Comparison of ENCODE assay signal across 33 cellular contexts in the genomic region with DNA sequence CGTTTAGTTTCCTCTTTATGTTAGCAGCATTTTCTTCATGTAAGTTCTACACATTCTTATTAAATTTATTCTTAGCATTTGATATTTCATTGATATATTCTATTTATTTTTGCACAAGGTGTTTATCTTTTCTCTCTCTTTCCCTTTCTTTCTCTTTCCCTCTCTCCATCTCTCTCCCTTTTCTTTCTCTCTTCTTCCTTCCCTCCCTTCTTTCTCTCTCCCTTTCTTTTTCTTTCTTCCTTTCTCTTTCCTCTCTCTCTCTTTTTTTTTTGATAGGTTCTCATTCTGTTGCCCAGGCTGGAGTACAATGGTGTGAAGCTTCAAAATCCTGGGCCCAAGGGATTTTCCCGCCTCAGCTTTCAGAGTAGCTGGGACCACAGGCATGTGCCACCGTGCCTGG.
"Had no signal": no experiment of that assay in that cellular context is flagged by ENCODE, and none has a peak within 500 bp of the region (broad histone marks: within the 10 kb centered on the region; RNA-seq: fewer than 3 reads in every experiment).

No MANE protein-coding gene starts in this region.

- DNase-seq: Karpas-422, MM.1S, MV-4-11, NCI-H1092, NCI-H1105, NCI-H1417 treated with DMSO at 0.1 percent for 48 hours, NCI-H1436 treated with DMSO at 0.1 percent for 48 hours, NCI-H1694, NCI-H187, NCI-H1930, NCI-H2029 treated with DMSO at 0.1 percent for 48 hours, NCI-H2081 treated with DMSO at 0.1 percent for 48 hours, NCI-H2107, NCI-H2171, NCI-H226, NCI-H446 treated with DMSO at 0.1 percent for 48 hours, NCI-H510A, NCI-H524, NCI-H526, NCI-H69, NCI-H748 treated with DMSO at 0.1 percent for 48 hours, NCI-H82, PC-9, SHP77, SIG-M5, SJCRH30, T-cell had no signal

- H3K27ac ChIP-seq: PC-9, RWPE1, SJCRH30, SK-N-MC had no signal

- H3K4me3 Mint-ChIP-seq: T-cell had no signal

- H3K36me3 Mint-ChIP-seq: T-cell had no signal

- ATAC-seq: Panc1, Right ventricle myocardium inferior, SK-N-SH treated with all-trans-retinoic acid at 6 μM for 48 hours, T-cell had no signal

- H2AFZ ChIP-seq: PC-9 had no signal

- H3K27me3 ChIP-seq: SJCRH30 had no signal

- H3K4me1 ChIP-seq: SJCRH30 had no signal

- H3K9me3 ChIP-seq: SJCRH30 had no signal

- FAIRE-seq: RCC 7860 had no signal

- H3K4me1 Mint-ChIP-seq: T-cell had no signal

- H3K4me2 ChIP-seq: PC-9 had no signal

- H3K27ac Mint-ChIP-seq: T-cell had no signal

- H3K36me3 ChIP-seq: SJCRH30 had no signal

- H3K4me3 ChIP-seq: PC-9, SJCRH30, SK-N-MC had no signal
